In genomic region chr5:73233053-73233460, GRCh38 we compare ENCODE assay signal across 8 cellular contexts.
DNase-seq lines count a peak whose midpoint lies in the region; ATAC-seq lines count a peak whose summit lies in the region.
"Had no signal": no experiment of that assay in that cellular context is flagged by ENCODE, and none has a peak within 500 bp of the region (broad histone marks: within the 10 kb centered on the region; RNA-seq: fewer than 3 reads in every experiment).

No MANE protein-coding gene starts in this region.

- H3K27me3 ChIP-seq in NT2/D1 (ENCODE audit: insufficient read depth, insufficient read length) = peaks cover 84% of the 10 kb centered on the region

- H3K9me3 Mint-ChIP-seq in central memory CD8-positive, alpha-beta T cell = no peaks in the 10 kb centered on the region
- H3K9me3 Mint-ChIP-seq in stimulated activated naive CD8-positive, alpha-beta T cell treated with anti-CD3 and anti-CD28 coated beads, Interleukin-15, amount 100 ng/mL, for 72 hours = no peaks in the 10 kb centered on the region

- H3K27ac Mint-ChIP-seq in central memory CD8-positive, alpha-beta T cell (ENCODE audit: low read depth) = no peak overlapping the region
- no peak overlapping the region for H3K27ac Mint-ChIP-seq in stimulated activated naive CD8-positive, alpha-beta T cell treated with anti-CD3 and anti-CD28 coated beads, Interleukin-15, amount 100 ng/mL, for 72 hours

- H3K4me1 ChIP-seq in NT2/D1 (ENCODE audit: insufficient read depth, insufficient read length) (no peaks in the 10 kb centered on the region), mesodermal cell (ENCODE audit: control insufficient read depth, insufficient read depth, low read length, poor library complexity, severe bottlenecking) (peaks cover 10% of the 10 kb centered on the region)

- no peak for ATAC-seq in central memory CD8-positive, alpha-beta T cell (replicated peaks; ENCODE audit: extremely low read depth, poor library complexity, severe bottlenecking)
- ATAC-seq in stimulated activated naive CD8-positive, alpha-beta T cell treated with anti-CD3 and anti-CD28 coated beads, Interleukin-15, amount 100 ng/mL, for 72 hours = peak; percentile 34
- ATAC-seq in GM19452 (IDR thresholded peaks at IDR 0.05; ENCODE audit: unreplicated experiment) (no peak), HG02938 (IDR thresholded peaks at IDR 0.05; ENCODE audit: unreplicated experiment) (no peak)

- no peak overlapping the region for H3K27ac ChIP-seq in mesodermal cell (ENCODE audit: low read depth, low read length, severe bottlenecking)
- H3K27ac ChIP-seq: right lobe of liver had no signal

- WGBS in mesodermal cell (ENCODE audit: insufficient coverage in 2 of 2), 2 experiments = 13 to 16% methylated on average over 14 to 16 of the region's 17 CpGs

- DNase-seq in NT2/D1 (ENCODE audit: low read depth, low spot score) = no peak
- DNase-seq in central memory CD8-positive, alpha-beta T cell (ENCODE audit: low spot score in 2 of 2) = no peak
- DNase-seq in stimulated activated naive CD8-positive, alpha-beta T cell treated with anti-CD3 and anti-CD28 coated beads, Interleukin-15, amount 100 ng/mL, for 72 hours = peak in 1 of 2 donors; percentile 11
- no peak for DNase-seq in activated effector memory CD4-positive, alpha-beta T cell treated with anti-CD3 and anti-CD28 coated beads, Interleukin-2, amount 50 U/mL, for 16 hours
- DNase-seq: right lobe of liver had no signal

- H3K4me3 ChIP-seq in NT2/D1 (ENCODE audit: insufficient read length, low read depth) = peak overlapping the region; percentile 32
- peak overlapping the region; percentile 31 for H3K4me3 ChIP-seq in mesodermal cell (ENCODE audit: extremely low read depth, insufficient read depth, low read length, poor library complexity, severe bottlenecking)

- H3K27me3 Mint-ChIP-seq in central memory CD8-positive, alpha-beta T cell = peaks cover 96% of the 10 kb centered on the region
- H3K27me3 Mint-ChIP-seq in stimulated activated naive CD8-positive, alpha-beta T cell treated with anti-CD3 and anti-CD28 coated beads, Interleukin-15, amount 100 ng/mL, for 72 hours = peaks cover 91% of the 10 kb centered on the region

- no peaks in the 10 kb centered on the region for H3K36me3 Mint-ChIP-seq in central memory CD8-positive, alpha-beta T cell (ENCODE audit: insufficient read depth)

- H3K9me3 ChIP-seq in NT2/D1 (ENCODE audit: insufficient read depth, low read length) (no peaks in the 10 kb centered on the region), mesodermal cell (ENCODE audit: control insufficient read depth, low read length) (no peaks in the 10 kb centered on the region)
- H3K9me3 ChIP-seq: right lobe of liver had no signal

- peaks cover 18% of the 10 kb centered on the region for H3K4me1 Mint-ChIP-seq in central memory CD8-positive, alpha-beta T cell
- peaks cover 45% of the 10 kb centered on the region for H3K4me1 Mint-ChIP-seq in stimulated activated naive CD8-positive, alpha-beta T cell treated with anti-CD3 and anti-CD28 coated beads, Interleukin-15, amount 100 ng/mL, for 72 hours

- H3K9ac ChIP-seq in NT2/D1 (ENCODE audit: insufficient read length, low read depth) = peak overlapping the region; percentile 64

- H3K4me3 Mint-ChIP-seq in central memory CD8-positive, alpha-beta T cell = peak overlapping the region; percentile 73
- peak overlapping the region; percentile 51 to 85 for H3K4me3 Mint-ChIP-seq in stimulated activated naive CD8-positive, alpha-beta T cell treated with anti-CD3 and anti-CD28 coated beads, Interleukin-15, amount 100 ng/mL, for 72 hours

- no peaks in the 10 kb centered on the region for H3K36me3 ChIP-seq in NT2/D1 (ENCODE audit: insufficient read depth, insufficient read length, low read length)
- H3K36me3 ChIP-seq in mesodermal cell (ENCODE audit: control insufficient read depth, insufficient read depth, low read length) = no peaks in the 10 kb centered on the region
- H3K36me3 ChIP-seq: right lobe of liver had no signal
